ENCODE assay signal across 8 cellular contexts in the genomic region with DNA sequence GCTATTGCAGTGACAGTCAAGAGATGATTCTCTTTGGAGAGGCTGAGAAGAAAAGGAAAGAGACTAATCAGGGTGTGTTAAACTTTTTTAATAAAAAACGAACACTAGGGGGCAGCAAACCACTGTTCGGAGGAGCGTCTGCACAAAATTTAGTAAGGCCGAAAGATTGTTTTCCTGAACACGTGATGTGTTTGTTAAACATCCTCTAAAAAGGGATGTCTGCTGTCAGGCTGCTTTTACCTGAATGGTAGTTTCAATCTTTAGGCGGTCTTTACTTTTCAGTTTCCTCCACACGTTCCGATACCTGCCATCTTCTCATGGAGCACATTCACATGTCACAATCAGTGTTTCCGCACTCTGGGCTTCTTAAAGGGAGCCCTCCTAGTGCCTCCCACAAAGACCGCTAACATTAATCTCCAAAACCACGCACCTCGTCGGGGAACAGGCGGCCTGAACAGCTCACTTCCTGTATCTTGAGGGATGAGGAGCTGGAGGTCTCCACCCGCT.
DNase-seq lines count a peak whose midpoint lies in the region; ATAC-seq, FAIRE-seq and TF ChIP-seq lines count a peak whose summit lies in the region.

No MANE protein-coding gene starts in this region.

- no peaks in the 10 kb centered on the region for H3K27me3 ChIP-seq in dorsolateral prefrontal cortex

- DNase-seq in D721Med (ENCODE audit: insufficient read length, low spot score) (no peak), HCEC 1CT (peak; percentile 72), NCI-H2171 (lab: John Stamatoyannopoulos, UW) (peak; percentile 42), dorsolateral prefrontal cortex (peak in 2 of 10 donors; percentile 22 to 27), lung microvascular endothelial cell (ENCODE audit: low read depth in 2 of 2) (peak; percentile 86 to 91)
- peak; percentile 32 for DNase-seq in activated CD4-positive, CD25-positive, alpha-beta regulatory T cell treated with anti-CD3 and anti-CD28 coated beads, Interleukin-2, amount 50 U/mL, for 72 hours
- peak; percentile 14 to 32 for DNase-seq in stimulated activated CD8-positive, alpha-beta memory T cell treated with anti-CD3 and anti-CD28 coated beads, Interleukin-2, amount 100 ng/mL, for 48 hours (ENCODE audit: low read depth in 2 of 2)

- peak overlapping the region in 30 of 59 donors; percentile 3 to 50 (median 37) for H3K4me3 ChIP-seq in dorsolateral prefrontal cortex

- intact Hi-C loops in dorsolateral prefrontal cortex (cut with DNase I) = loop anchor here (1.0 to 5.0 kb wide), 5 partner anchors 198 to 1163 kb away; a partner anchor contains a TSS

- FAIRE-seq in D721Med (lab: Jason Lieb, UNC) = peak; percentile 58

- no peak for ATAC-seq in HG03135 (IDR thresholded peaks at IDR 0.05; ENCODE audit: unreplicated experiment)

- H3K27ac ChIP-seq in dorsolateral prefrontal cortex = peak overlapping the region in 4 of 59 donors; percentile 16 to 55 (median 36)

- TF ChIP-seq CTCF in D721Med (IDR thresholded peaks at IDR 0.05; ENCODE audit: insufficient read depth, missing control alignments) (peak; percentile 56), dorsolateral prefrontal cortex (IDR thresholded peaks at IDR 0.05 in 54 of 56, conservative IDR thresholded peaks at IDR 0.05 in 2 of 56; ENCODE audit: low read depth in 1 of 56, partially characterized antibody in 56 of 56) (peak in 55 of 56 donors; percentile 53 to 98 (median 76))
